8 cellular contexts compared by ENCODE assay signal in the genomic region with DNA sequence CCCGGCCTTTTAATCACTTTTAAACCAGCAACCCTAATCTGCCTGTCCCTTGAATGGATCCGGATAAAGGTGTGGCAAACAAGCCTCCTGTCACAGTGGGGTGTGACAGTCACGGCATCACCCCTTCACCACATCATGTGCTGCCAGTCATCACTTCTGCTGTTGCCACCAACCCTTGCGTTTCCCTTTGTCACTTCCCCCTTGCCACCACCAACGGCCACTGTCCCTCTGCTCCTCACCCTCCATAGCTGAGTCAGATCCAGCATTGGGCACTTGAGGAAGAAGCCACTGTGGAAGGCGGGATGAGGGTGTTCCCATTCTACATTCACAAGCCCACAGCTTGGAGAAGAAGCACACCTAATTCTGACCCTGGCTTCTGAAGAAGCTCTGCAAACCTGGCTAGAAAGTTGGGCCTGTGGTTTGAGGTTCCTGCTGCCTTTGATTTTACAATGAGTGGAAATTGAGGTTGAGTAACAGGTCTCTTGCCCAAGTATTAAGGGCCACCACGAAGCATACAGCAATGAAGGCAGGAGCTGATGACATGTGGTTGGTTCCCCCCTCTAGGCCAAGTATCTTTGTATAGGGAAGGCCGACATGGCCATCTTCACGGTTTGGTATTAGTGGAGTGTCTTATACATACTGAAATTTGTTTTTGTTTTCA. TPM values are rescaled to one million over a fixed set of nuclear protein-coding genes. Genes with fewer than 3 reads are reported as not detected.
DNase-seq lines count a peak whose midpoint lies in the region; FAIRE-seq and TF ChIP-seq lines count a peak whose summit lies in the region.

No MANE protein-coding gene starts in this region.

- no TSS peak for BruUV-seq in OCI-LY7 (replicated peaks; lab: Mats Ljungman, UMichigan)

- peaks cover 7% of the 10 kb centered on the region for H3K36me3 Mint-ChIP-seq in neural progenitor cell

- no peak for TF ChIP-seq CTCF in OCI-LY7 (conservative IDR thresholded peaks at IDR 0.05; ENCODE audit: low read length)
- TF ChIP-seq CTCF in neural progenitor cell (IDR thresholded peaks at IDR 0.05), result no peak

- CTCF ChIA-PET in OCI-LY7 (lab: Charles Lee; ENCODE audit: unreplicated experiment), result no interaction called here

- H4K20me1 ChIP-seq in OCI-LY7 (ENCODE audit: insufficient read depth, low read length) (no peaks in the 10 kb centered on the region), neural progenitor cell (ENCODE audit: low read depth) (no peaks in the 10 kb centered on the region)

- H3K9me3 ChIP-seq in OCI-LY7 (ENCODE audit: low read length) (no peaks in the 10 kb centered on the region), neural progenitor cell (ENCODE audit: low read depth) (no peaks in the 10 kb centered on the region)

- intact Hi-C loops in OCI-LY7 (cut with micrococcal nuclease; ENCODE audit: unreplicated experiment), result no loop called here

- H3K9me2 ChIP-seq in OCI-LY7 (ENCODE audit: insufficient read depth, low read length), result no peaks in the 10 kb centered on the region

- peaks cover 34% of the 10 kb centered on the region for H3K4me1 Mint-ChIP-seq in neural progenitor cell

- peaks cover 5% of the 10 kb centered on the region for H3K27me3 Mint-ChIP-seq in neural progenitor cell (ENCODE audit: insufficient read depth, low read depth)

- no peaks in the 10 kb centered on the region for H3K27me3 ChIP-seq in neural progenitor cell
- H3K27me3 ChIP-seq in H7 (ENCODE audit: control insufficient read depth, insufficient read depth, low read length), result no peaks in the 10 kb centered on the region

- no peak overlapping the region for H3K4me3 Mint-ChIP-seq in neural progenitor cell

- H2AFZ ChIP-seq in OCI-LY7 (ENCODE audit: low read length), result peak overlapping the region; percentile 60
- H2AFZ ChIP-seq in neural progenitor cell (replicated peaks), result no peak overlapping the region

- H3K36me3 ChIP-seq in OCI-LY7 (ENCODE audit: insufficient read depth, low read length), result no peaks in the 10 kb centered on the region
- no peaks in the 10 kb centered on the region for H3K36me3 ChIP-seq in neural progenitor cell
- H3K36me3 ChIP-seq in H7 (replicated peaks; ENCODE audit: control insufficient read depth, insufficient read depth, low read length), result no peaks in the 10 kb centered on the region

- H3K27ac ChIP-seq in OCI-LY7 (ENCODE audit: low read depth, low read length, poor library complexity, severe bottlenecking), result no peak overlapping the region
- H3K27ac ChIP-seq in neural progenitor cell, result no peak overlapping the region

- DNase-seq in GF-D8 (lab: John Stamatoyannopoulos, UW), result peak; percentile 99
- DNase-seq in OCI-LY7 (ENCODE audit: low spot score), result no peak
- DNase-seq in activated effector memory CD4-positive, alpha-beta T cell treated with Interleukin-2 at 50 U/mL for 16 hours, result peak; percentile 68
- no peak for DNase-seq in neural progenitor cell (ENCODE audit: low spot score)
- DNase-seq in islet precursor cell, result no peak
- DNase-seq in H7, result no peak
- no peak for DNase-seq in NCI-H1092 treated with DMSO at 0.1 percent for 48 hours (lab: John Stamatoyannopoulos, UW)
- DNase-seq in HTR-8/SVneo (ENCODE audit: insufficient read length, low spot score), result no peak

- H3K9me3 Mint-ChIP-seq in neural progenitor cell, result peaks cover 5% of the 10 kb centered on the region

- H3K79me2 ChIP-seq in OCI-LY7 (ENCODE audit: insufficient read depth, low read depth, low read length) (no peaks in the 10 kb centered on the region), neural progenitor cell (ENCODE audit: low read depth) (no peaks in the 10 kb centered on the region)

- no peak overlapping the region for H3K4me2 ChIP-seq in OCI-LY7 (ENCODE audit: low read length)
- H3K4me2 ChIP-seq in neural progenitor cell, result no peak overlapping the region

- POLR2A ChIA-PET in OCI-LY7 (lab: Charles Lee), result interaction anchor here (0.6 to 3.6 kb wide), 5 partner anchors 10 to 128 kb away, joined by 3 to 18 read pairs (median 3); no protein-coding TSS in a partner anchor

- FAIRE-seq in HTR-8/SVneo (lab: Jason Lieb, UNC), result no peak

- no peaks in the 10 kb centered on the region for H3F3A ChIP-seq in neural progenitor cell (ENCODE audit: low read depth)

- H3K27ac Mint-ChIP-seq in neural progenitor cell, result peak overlapping the region; percentile 31

- no peak overlapping the region for H3K4me3 ChIP-seq in OCI-LY7 (ENCODE audit: low read depth, low read length, poor library complexity, severe bottlenecking)
- H3K4me3 ChIP-seq in neural progenitor cell, result no peak overlapping the region
- no peak overlapping the region for H3K4me3 ChIP-seq in H7 (ENCODE audit: insufficient read depth, low read depth, low read length)

- peaks cover 32% of the 10 kb centered on the region for H3K4me1 ChIP-seq in OCI-LY7 (ENCODE audit: insufficient read depth, low read length, poor library complexity, severe bottlenecking)
- H3K4me1 ChIP-seq in neural progenitor cell, result peaks cover 12% of the 10 kb centered on the region

- no peak overlapping the region for H3K9ac ChIP-seq in neural progenitor cell

RNA-seq across cellular contexts. Expression of a gene that starts 22.9 kb away (rescaled TPM):
- total RNA-seq in OCI-LY7 (2014; rRNA removed; shearing (Covaris generic)), result 90.5 and 108 TPM in 2 replicates
- total RNA-seq in OCI-LY7 (2022) (119 and 140 TPM in 2 replicates), neural progenitor cell (ENCODE audit: low replicate concordance) (175 and 227 TPM in 2 replicates)
- 79.5 and 108 TPM in 2 replicates for total RNA-seq in H7 (2014; rRNA removed; shearing (Covaris generic))

Comparison
In these comparisons a context has a peak if more than half of its experiments do, and no peak if none do; other contexts are left out.
1. DNase-seq: peak in GF-D8 (single experiment) and activated effector memory CD4-positive, alpha-beta T cell treated with Interleukin-2 at 50 U/mL for 16 hours (single experiment); none in OCI-LY7 (single experiment), neural progenitor cell (single experiment), islet precursor cell (single experiment), H7 (single experiment), NCI-H1092 treated with DMSO at 0.1 percent for 48 hours (single experiment) and HTR-8/SVneo (single experiment).